Comparison of ENCODE assay signal across 1 cellular context in genomic region chr3:156443079-156443478, GRCh38.
TF ChIP-seq lines count a peak whose summit lies in the region.

No MANE protein-coding gene starts in this region.

TF ChIP-seq in HepG2, 621 proteins besides CTCF, POLR2A, EP300 and RAD21 (continued from another document):
- no peak for TF ChIP-seq ZBTB46 (CRISPR knock-in tag; IDR thresholded peaks at IDR 0.05; ENCODE audit: borderline replicate concordance)
- no peak for TF ChIP-seq FOXC1 (CRISPR knock-in tag; IDR thresholded peaks at IDR 0.05; ENCODE audit: borderline replicate concordance)
- no peak for TF ChIP-seq ZNF570 (CRISPR knock-in tag; IDR thresholded peaks at IDR 0.05; ENCODE audit: borderline replicate concordance)
- TF ChIP-seq ARHGAP35 (CRISPR knock-in tag; IDR thresholded peaks at IDR 0.05; ENCODE audit: borderline replicate concordance): no peak
- TF ChIP-seq PHB2 (IDR thresholded peaks at IDR 0.05; ENCODE audit: partially characterized antibody): no peak
- TF ChIP-seq ZNF589 (CRISPR knock-in tag; conservative IDR thresholded peaks at IDR 0.05): no peak
- no peak for TF ChIP-seq ZBTB44 (CRISPR knock-in tag; IDR thresholded peaks at IDR 0.05)
- TF ChIP-seq ZNF567 (CRISPR knock-in tag; IDR thresholded peaks at IDR 0.05; ENCODE audit: borderline replicate concordance): no peak
- no peak for TF ChIP-seq MYPOP (CRISPR knock-in tag; IDR thresholded peaks at IDR 0.05)
- TF ChIP-seq PAX8 (CRISPR knock-in tag; IDR thresholded peaks at IDR 0.05; ENCODE audit: borderline replicate concordance): no peak
- TF ChIP-seq ZNF747 (CRISPR knock-in tag; IDR thresholded peaks at IDR 0.05; ENCODE audit: borderline replicate concordance): no peak
- no peak for TF ChIP-seq TRIM24 (CRISPR knock-in tag; IDR thresholded peaks at IDR 0.05)
- no peak for TF ChIP-seq RFX3 (CRISPR knock-in tag; IDR thresholded peaks at IDR 0.05)
- TF ChIP-seq ZEB1 (IDR thresholded peaks at IDR 0.05; ENCODE audit: insufficient replicate concordance, low read depth): no peak
- no peak for TF ChIP-seq ZNF235 (CRISPR knock-in tag; IDR thresholded peaks at IDR 0.05; ENCODE audit: borderline replicate concordance)
- TF ChIP-seq THAP8 (CRISPR knock-in tag; IDR thresholded peaks at IDR 0.05; ENCODE audit: borderline replicate concordance): no peak
TF ChIP-seq in HepG2: peak in this region for 0.
